ENCODE assay signal across 8 cellular contexts in genomic region chr10:14952851-14953451, GRCh38. TPM values are rescaled to one million over a fixed set of nuclear protein-coding genes. Genes with fewer than 3 reads are reported as not detected.
A peak's percentile ranks its signal among the peaks of the same experiment; 100 is the strongest.
DNase-seq lines count a peak whose midpoint lies in the region; ATAC-seq and TF ChIP-seq lines count a peak whose summit lies in the region.

No MANE protein-coding gene starts in this region.

- H3K4me3 Mint-ChIP-seq in activated T-cell treated with anti-CD3 and anti-CD28 coated beads, Interleukin-2, amount 50 U/mL, for 4 hours, result peak overlapping the region; percentile 88
- peak overlapping the region; percentile 90 for H3K4me3 Mint-ChIP-seq in activated B cell treated with CpG ODN at 0.5 μM for 24 hours
- H3K4me3 Mint-ChIP-seq in stimulated activated naive CD8-positive, alpha-beta T cell treated with anti-CD3 and anti-CD28 coated beads, Interleukin-15, amount 100 ng/mL, for 72 hours, result peak overlapping the region; percentile 88 to 96

- peaks cover 6% of the 10 kb centered on the region for H3K27me3 ChIP-seq in iPS-15b (ENCODE audit: control insufficient read depth, insufficient read depth, low read length)

- peak overlapping the region; percentile 84 for H3K4me3 ChIP-seq in iPS-15b (ENCODE audit: low read depth, low read length)

- H3K9me3 Mint-ChIP-seq in activated T-cell treated with anti-CD3 and anti-CD28 coated beads, Interleukin-2, amount 50 U/mL, for 4 hours, result no peaks in the 10 kb centered on the region
- no peaks in the 10 kb centered on the region for H3K9me3 Mint-ChIP-seq in activated B cell treated with CpG ODN at 0.5 μM for 24 hours
- no peaks in the 10 kb centered on the region for H3K9me3 Mint-ChIP-seq in stimulated activated naive CD8-positive, alpha-beta T cell treated with anti-CD3 and anti-CD28 coated beads, Interleukin-15, amount 100 ng/mL, for 72 hours

- peaks cover 2% of the 10 kb centered on the region for H3K4me1 ChIP-seq in iPS-15b (ENCODE audit: control insufficient read depth, insufficient read depth, low read length)

- peak overlapping the region; percentile 96 for H3K27ac Mint-ChIP-seq in activated B cell treated with CpG ODN at 0.5 μM for 24 hours
- H3K27ac Mint-ChIP-seq in stimulated activated naive CD8-positive, alpha-beta T cell treated with anti-CD3 and anti-CD28 coated beads, Interleukin-15, amount 100 ng/mL, for 72 hours, result peak overlapping the region; percentile 99

- no peak for DNase-seq in activated T-cell treated with anti-CD3 and anti-CD28 coated beads, Interleukin-2, amount 50 U/mL, for 4 hours
- DNase-seq in activated T-cell treated with anti-CD3 and anti-CD28 coated beads for 4 hours (no peak), activated B cell treated with CpG ODN at 0.5 μM for 24 hours (no peak), NCI-H1105 (lab: John Stamatoyannopoulos, UW) (no peak), amniotic stem cell (lab: John Stamatoyannopoulos, UW) (no peak)
- no peak for DNase-seq in stimulated activated naive CD8-positive, alpha-beta T cell treated with anti-CD3 and anti-CD28 coated beads, Interleukin-15, amount 100 ng/mL, for 72 hours

- H3K27me3 Mint-ChIP-seq in activated T-cell treated with anti-CD3 and anti-CD28 coated beads, Interleukin-2, amount 50 U/mL, for 4 hours (ENCODE audit: low read depth), result no peaks in the 10 kb centered on the region
- H3K27me3 Mint-ChIP-seq in activated B cell treated with CpG ODN at 0.5 μM for 24 hours, result no peaks in the 10 kb centered on the region
- H3K27me3 Mint-ChIP-seq in stimulated activated naive CD8-positive, alpha-beta T cell treated with anti-CD3 and anti-CD28 coated beads, Interleukin-15, amount 100 ng/mL, for 72 hours, result no peaks in the 10 kb centered on the region

- H3K36me3 ChIP-seq in iPS-15b (ENCODE audit: control insufficient read depth, insufficient read depth, low read length), result no peaks in the 10 kb centered on the region

- intact Hi-C loops in activated B cell treated with CpG ODN at 0.5 μM for 24 hours (cut with micrococcal nuclease), result loop anchor here (5.0 kb wide), 4 partner anchors 211 to 1651 kb away; partner anchors contain the start of gene PHYH

- H3K9ac ChIP-seq in iPS-15b (ENCODE audit: low read depth, low read length), result no peak overlapping the region

- H3K4me1 Mint-ChIP-seq in activated T-cell treated with anti-CD3 and anti-CD28 coated beads, Interleukin-2, amount 50 U/mL, for 4 hours (ENCODE audit: low read depth), result peaks cover 48% of the 10 kb centered on the region
- peaks cover 53% of the 10 kb centered on the region for H3K4me1 Mint-ChIP-seq in activated B cell treated with CpG ODN at 0.5 μM for 24 hours
- H3K4me1 Mint-ChIP-seq in stimulated activated naive CD8-positive, alpha-beta T cell treated with anti-CD3 and anti-CD28 coated beads, Interleukin-15, amount 100 ng/mL, for 72 hours, result peaks cover 70% of the 10 kb centered on the region

- TF ChIP-seq CTCF in activated B cell treated with CpG ODN at 0.5 μM for 24 hours (IDR thresholded peaks at IDR 0.05), result no peak

- ATAC-seq in activated T-cell treated with anti-CD3 and anti-CD28 coated beads, Interleukin-2, amount 50 U/mL, for 4 hours, result no peak
- ATAC-seq in activated B cell treated with CpG ODN at 0.5 μM for 24 hours (ENCODE audit: low read depth) (no peak), HG03460 (IDR thresholded peaks at IDR 0.05; ENCODE audit: unreplicated experiment) (no peak)
- ATAC-seq in stimulated activated naive CD8-positive, alpha-beta T cell treated with anti-CD3 and anti-CD28 coated beads, Interleukin-15, amount 100 ng/mL, for 72 hours, result no peak

- H3K9me3 ChIP-seq in iPS-15b (ENCODE audit: control insufficient read depth, insufficient read depth, low read length), result no peaks in the 10 kb centered on the region

- POLR2A ChIA-PET in activated B cell treated with CpG ODN at 0.5 μM for 24 hours (lab: Charles Lee), result interaction anchor here (0.7 to 2.8 kb wide), 14 partner anchors 9 to 398 kb away, joined by 3 to 30 read pairs (median 3); partner anchors contain the start of gene SUV39H2

- peaks cover 8% of the 10 kb centered on the region for H3K36me3 Mint-ChIP-seq in activated T-cell treated with anti-CD3 and anti-CD28 coated beads, Interleukin-2, amount 50 U/mL, for 4 hours (ENCODE audit: insufficient read depth)
- peaks cover 20% of the 10 kb centered on the region for H3K36me3 Mint-ChIP-seq in activated B cell treated with CpG ODN at 0.5 μM for 24 hours (ENCODE audit: low read depth)

- CTCF ChIA-PET in activated B cell treated with CpG ODN at 0.5 μM for 24 hours (lab: Charles Lee), result interaction anchor here (1.6 kb wide), 1 partner anchor 19 kb away, joined by 6 read pairs; no protein-coding TSS in a partner anchor

RNA-seq across cellular contexts. Expression of gene DCLRE1C, which starts 0.9 kb away (rescaled TPM):
- total RNA-seq in activated T-cell treated with anti-CD3 and anti-CD28 coated beads, Interleukin-2, amount 50 U/mL, for 4 hours, result 10 to 100 TPM in 1 of 3 donors, 1 to 10 TPM in 2; 8.4 to 10.1 (median 8.5) TPM
- total RNA-seq in activated B cell treated with CpG ODN at 0.5 μM for 24 hours, result 38.0 and 43.8 TPM in 2 replicates

RNA-seq across cellular contexts. Expression of gene MEIG1, which starts 6.2 kb away (rescaled TPM):
- total RNA-seq in activated T-cell treated with anti-CD3 and anti-CD28 coated beads, Interleukin-2, amount 50 U/mL, for 4 hours, result not detected
- total RNA-seq in activated B cell treated with CpG ODN at 0.5 μM for 24 hours, result 0.49 and 0.54 TPM in 2 replicates
